ENCODE assay signal across 24 cellular contexts in the genomic region with DNA sequence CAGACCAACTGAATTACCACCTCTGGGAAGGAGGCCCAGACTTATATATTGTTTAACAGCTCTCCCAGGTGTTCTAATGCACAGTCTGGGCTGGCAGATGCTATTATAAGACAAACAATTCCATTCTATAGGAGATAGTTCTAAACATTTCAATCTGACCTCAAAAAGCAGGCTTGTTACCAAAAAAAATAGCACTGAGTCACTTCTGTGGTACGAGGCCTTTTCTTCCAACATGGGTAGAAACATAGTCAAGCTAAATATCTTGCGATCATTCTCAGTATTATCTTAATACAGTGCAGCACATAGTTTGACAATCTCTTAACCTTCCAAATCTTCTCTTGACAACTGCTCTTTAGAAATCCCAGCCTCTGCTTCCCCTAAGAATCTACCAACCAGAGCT. TPM values are rescaled to one million over a fixed set of nuclear protein-coding genes. Genes with fewer than 3 reads are reported as not detected.
"Had no signal": no experiment of that assay in that cellular context is flagged by ENCODE, and none has a peak within 500 bp of the region (broad histone marks: within the 10 kb centered on the region; RNA-seq: fewer than 3 reads in every experiment).

No MANE protein-coding gene starts in this region.

- DNase-seq: activated CD4-positive, alpha-beta memory T cell treated with anti-CD3 and anti-CD28 coated beads, Interleukin-2, amount 10 ng/mL, durations not matched to agents 7 days and 5 days; activated CD4-positive, alpha-beta T cell treated with anti-CD3 and anti-CD28 coated beads, Interleukin-2, amount 10 ng/mL, durations not matched to agents 7 days and 5 days; activated CD4-positive, CD25-positive, alpha-beta regulatory T cell treated with anti-CD3 and anti-CD28 coated beads, Interleukin-2, amount 50 U/mL, for 72 hours; activated CD8-positive, alpha-beta memory T cell treated with anti-CD3 and anti-CD28 coated beads, Interleukin-2, amount 50 U/mL, for 48 hours; activated naive CD8-positive, alpha-beta T cell treated with anti-CD3 and anti-CD28 coated beads, Interleukin-2, amount 50 U/mL, for 24 hours; activated T-cell treated with anti-CD3 and anti-CD28 coated beads, Interleukin-2, amount 50 U/mL, for 4 hours; central memory CD4-positive, alpha-beta T cell; dermis blood vessel endothelial cell; effector CD4-positive, alpha-beta T cell; gastrocnemius medialis; left cardiac atrium; left ventricle myocardium superior; mucosa of descending colon; posterior cingulate gyrus; right cardiac atrium; stimulated activated CD4-positive, alpha-beta T cell treated with anti-CD3 and anti-CD28 coated beads, Interleukin-4, amount 100 ng/mL, for 1 hour; stimulated activated naive CD8-positive, alpha-beta T cell treated with anti-CD3 and anti-CD28 coated beads, Interleukin-15, Interleukin-2, amounts not matched to agents 100 U/mL and 50 U/mL, for 24 hours; T-helper 2 cell; uterus had no signal

- ATAC-seq: activated naive CD8-positive, alpha-beta T cell treated with anti-CD3 and anti-CD28 coated beads, Interleukin-2, amount 50 U/mL, for 24 hours; activated T-cell treated with anti-CD3 and anti-CD28 coated beads, Interleukin-2, amount 50 U/mL, for 4 hours; activated T-helper 17 cell treated with anti-CD3 and anti-CD28 coated beads, Interleukin-2, amount 50 U/mL, for 72 hours; gastrocnemius medialis; left cardiac atrium; left ventricle myocardium superior; mucosa of descending colon; natural killer cell treated with Interleukin-12 subunit alpha and Interleukin-12 subunit beta and Interleukin-15 and Interleukin-18, amount 100 ng/mL, for 72 hours; right cardiac atrium; stimulated activated naive CD8-positive, alpha-beta T cell treated with anti-CD3 and anti-CD28 coated beads, Interleukin-15, Interleukin-2, amounts not matched to agents 100 U/mL and 50 U/mL, for 24 hours had no signal

- H3K4me3 ChIP-seq: esophagus muscularis mucosa, gastrocnemius medialis, hepatocyte, mucosa of descending colon, thoracic aorta, uterus had no signal

RNA-seq across cellular contexts. Expression of a gene that starts 46.6 kb away (rescaled TPM):
- total RNA-seq: dermis blood vessel endothelial cell had no signal
